Comparison of ENCODE assay signal across 16 cellular contexts in genomic region chr6:5053864-5054426, GRCh38. TPM values are rescaled to one million over a fixed set of nuclear protein-coding genes. Genes with fewer than 3 reads are reported as not detected.
A peak's percentile ranks its signal among the peaks of the same experiment; 100 is the strongest.
DNase-seq lines count a peak whose midpoint lies in the region; ATAC-seq and TF ChIP-seq lines count a peak whose summit lies in the region.
"Had no signal": no experiment of that assay in that cellular context is flagged by ENCODE, and none has a peak within 500 bp of the region (broad histone marks: within the 10 kb centered on the region; RNA-seq: fewer than 3 reads in every experiment).

No MANE protein-coding gene starts in this region.

- 64% methylated on average over 2 of the region's 2 CpGs for WGBS in hepatocyte (ENCODE audit: low lambda C conversion rate, missing lambda C conversion rate)

- H3K36me3 ChIP-seq in hepatocyte (replicated peaks; ENCODE audit: insufficient read depth, low read depth) = no peaks in the 10 kb centered on the region

- intact Hi-C loops in posterior vena cava (cut with DNase I) = no loop called here

- ATAC-seq in GM21737 (IDR thresholded peaks at IDR 0.05; ENCODE audit: unreplicated experiment) = no peak

- peaks cover 10% of the 10 kb centered on the region for H3K9me3 ChIP-seq in hepatocyte (ENCODE audit: low read depth)
- H3K9me3 ChIP-seq: Caco-2 had no signal

- H3K4me1 ChIP-seq in hepatocyte (ENCODE audit: insufficient read depth) = peaks cover 18% of the 10 kb centered on the region
- H3K4me1 ChIP-seq: parathyroid adenoma had no signal

- H3K27ac ChIP-seq in hepatocyte = peak overlapping the region; percentile 23
- H3K27ac ChIP-seq: parathyroid adenoma had no signal

- H2AFZ ChIP-seq in hepatocyte = no peak overlapping the region
- H2AFZ ChIP-seq: parathyroid adenoma had no signal

- DNase-seq in AG08395 (ENCODE audit: low spot score) (peak; percentile 46), HFF-Myc (ENCODE audit: extremely low read depth, low read depth) (peak; percentile 46), RPMI8226 (peak; percentile 62), hepatocyte (ENCODE audit: low spot score) (no peak), posterior vena cava (ENCODE audit: low spot score) (no peak), OCI-M2 (lab: John Stamatoyannopoulos, UW; ENCODE audit: unreplicated experiment) (no peak), activated T-cell treated with anti-CD3 and anti-CD28 coated beads for 4 hours (no peak)
- DNase-seq: activated CD4-positive, CD25-positive, alpha-beta regulatory T cell; activated CD8-positive, alpha-beta memory T cell treated with anti-CD3 and anti-CD28 coated beads for 24 hours; Caco-2; NCI-H2171; stimulated activated CD4-positive, alpha-beta T cell treated with anti-CD3 and anti-CD28 coated beads, Interleukin-4, amount 100 ng/mL, for 4 hours; stimulated activated CD8-positive, alpha-beta memory T cell treated with anti-CD3 and anti-CD28 coated beads, Interleukin-4, amount 100 ng/mL, for 48 hours; substantia nigra had no signal

- H3K4me3 ChIP-seq in HFF-Myc (replicated peaks; ENCODE audit: low read depth, low read length) (no peak overlapping the region), hepatocyte (no peak overlapping the region)

- H3K79me2 ChIP-seq in hepatocyte = no peaks in the 10 kb centered on the region
- H3K79me2 ChIP-seq: parathyroid adenoma had no signal

- TF ChIP-seq CTCF in HFF-Myc (IDR thresholded peaks at IDR 0.05; ENCODE audit: low read depth, low read length, missing control alignments) (no peak), hepatocyte (IDR thresholded peaks at IDR 0.05; ENCODE audit: poor library complexity) (no peak)

- H4K20me1 ChIP-seq in hepatocyte (ENCODE audit: insufficient read depth, poor library complexity, severe bottlenecking) = no peaks in the 10 kb centered on the region

- H3K9me2 ChIP-seq in hepatocyte (replicated peaks; ENCODE audit: insufficient read depth) = no peaks in the 10 kb centered on the region

- H3K27me3 ChIP-seq in hepatocyte = no peaks in the 10 kb centered on the region

- H3K4me2 ChIP-seq in hepatocyte = peak overlapping the region; percentile 48

RNA-seq across cellular contexts. Expression of gene PPP1R3G, which starts 31.2 kb away (rescaled TPM):
- total RNA-seq in hepatocyte = 0.47 and 0.48 TPM in 2 replicates
- 0.18 and 0.82 TPM in 2 replicates for polyA plus RNA-seq in hepatocyte
- total RNA-seq in posterior vena cava = 1 to 10 TPM; 2.8 to 4.2 TPM

RNA-seq across cellular contexts. Expression of gene RPP40, which starts 50.1 kb away (rescaled TPM):
- total RNA-seq in hepatocyte (6.3 and 24.8 TPM in 2 replicates), posterior vena cava (1 to 10 TPM; 4.7 to 5.0 TPM)
- 7.1 and 17.7 TPM in 2 replicates for polyA plus RNA-seq in hepatocyte

Comparison
In these comparisons a context has a peak if more than half of its experiments do, and no peak if none do; other contexts are left out.
1. DNase-seq: peak in AG08395 (single experiment), HFF-Myc (single experiment) and RPMI8226 (single experiment); none in hepatocyte (single experiment), posterior vena cava (single experiment), OCI-M2 (single experiment) and activated T-cell treated with anti-CD3 and anti-CD28 coated beads for 4 hours (single experiment).